31 cellular contexts compared by ENCODE assay signal in genomic region chr5:170078458-170078857, GRCh38. TPM values are rescaled to one million over a fixed set of nuclear protein-coding genes. Genes with fewer than 3 reads are reported as not detected.
"Had no signal": no experiment of that assay in that cellular context is flagged by ENCODE, and none has a peak within 500 bp of the region (broad histone marks: within the 10 kb centered on the region; RNA-seq: fewer than 3 reads in every experiment).

No MANE protein-coding gene starts in this region.

- H3K4me1 ChIP-seq: gastrocnemius medialis, heart left ventricle, left lung, psoas muscle, spleen, tibial nerve, upper lobe of right lung, uterus had no signal

- H3K27ac Mint-ChIP-seq: stimulated activated naive CD8-positive, alpha-beta T cell treated with anti-CD3 and anti-CD28 coated beads, Interleukin-15, Interleukin-2, amounts not matched to agents 100 ng/mL and 50 ng/mL, for 24 hours had no signal

- H3K36me3 ChIP-seq: gastrocnemius medialis, ovary, thoracic aorta, tibial nerve, uterus had no signal

- H3K27me3 ChIP-seq: gastrocnemius medialis, left lung, ovary, spleen, tibial nerve, upper lobe of right lung, uterus had no signal

- DNase-seq: dorsolateral prefrontal cortex; effector CD4-positive, alpha-beta T cell; foreskin fibroblast; gastrocnemius medialis; heart left ventricle; left cardiac atrium; left lung; mesendoderm; midbrain; naive thymus-derived CD4-positive, alpha-beta T cell; occipital lobe; ovary; posterior cingulate gyrus; psoas muscle; right cardiac atrium; spleen; stimulated activated CD4-positive, alpha-beta T cell treated with anti-CD3 and anti-CD28 coated beads, Interleukin-4, amount 100 ng/mL, for 4 hours; stimulated activated naive B cell treated with anti-CD40 and anti-IgM and Interleukin-4, amounts not matched to agents 10 μg/mL and 1 μg/mL and 100 μg/mL, for 72 hours; upper lobe of right lung; uterus had no signal

- H3K4me3 ChIP-seq: dorsolateral prefrontal cortex, gastrocnemius medialis, heart left ventricle, hepatocyte, left lung, ovary, psoas muscle, skin epidermis, spleen, thoracic aorta, tibial nerve, upper lobe of right lung, uterus had no signal

- H3K4me1 Mint-ChIP-seq: stimulated activated naive B cell treated with anti-CD40 and anti-IgM and Interleukin-4, amounts not matched to agents 10 μg/mL and 1 μg/mL and 100 μg/mL, for 72 hours had no signal

- H3K9me3 ChIP-seq: gastrocnemius medialis, heart left ventricle, left lung, ovary, psoas muscle, spleen, thoracic aorta, tibial nerve, upper lobe of right lung, uterus had no signal

- H3K9me3 Mint-ChIP-seq: naive thymus-derived CD4-positive, alpha-beta T cell; nephron; stimulated activated naive B cell treated with anti-CD40 and anti-IgM and Interleukin-4, amounts not matched to agents 10 μg/mL and 1 μg/mL and 100 μg/mL, for 72 hours; stimulated activated naive CD8-positive, alpha-beta T cell treated with anti-CD3 and anti-CD28 coated beads, Interleukin-15, Interleukin-2, amounts not matched to agents 100 ng/mL and 50 ng/mL, for 24 hours had no signal

- H3K4me3 Mint-ChIP-seq: naive thymus-derived CD4-positive, alpha-beta T cell; nephron; stimulated activated naive B cell treated with anti-CD40 and anti-IgM and Interleukin-4, amounts not matched to agents 10 μg/mL and 1 μg/mL and 100 μg/mL, for 72 hours; stimulated activated naive CD8-positive, alpha-beta T cell treated with anti-CD3 and anti-CD28 coated beads, Interleukin-15, Interleukin-2, amounts not matched to agents 100 ng/mL and 50 ng/mL, for 24 hours had no signal

- H3K27me3 Mint-ChIP-seq: naive thymus-derived CD4-positive, alpha-beta T cell; stimulated activated naive B cell treated with anti-CD40 and anti-IgM and Interleukin-4, amounts not matched to agents 10 μg/mL and 1 μg/mL and 100 μg/mL, for 72 hours; stimulated activated naive CD8-positive, alpha-beta T cell treated with anti-CD3 and anti-CD28 coated beads, Interleukin-15, Interleukin-2, amounts not matched to agents 100 ng/mL and 50 ng/mL, for 24 hours had no signal

- H3K27ac ChIP-seq: dorsolateral prefrontal cortex, epithelial cell of prostate, gastrocnemius medialis, heart left ventricle, hepatocyte, left lung, ovary, psoas muscle, skin epidermis, spleen, thoracic aorta, tibial nerve, upper lobe of right lung, uterus had no signal

- ATAC-seq: esophagus mucosa; gastrocnemius medialis; heart left ventricle; left cardiac atrium; left lung; naive thymus-derived CD4-positive, alpha-beta T cell; psoas muscle; right cardiac atrium; stimulated activated naive B cell treated with anti-CD40 and anti-IgM and Interleukin-4, amounts not matched to agents 10 μg/mL and 1 μg/mL and 100 μg/mL, for 72 hours; upper lobe of right lung had no signal

RNA-seq across cellular contexts. Expression of gene FOXI1, which starts 27.2 kb away (rescaled TPM):
- total RNA-seq: dorsolateral prefrontal cortex, gastrocnemius medialis, heart left ventricle, hepatocyte, kidney epithelial cell, left cardiac atrium, left lung, lung microvascular endothelial cell, occipital lobe, ovary, psoas muscle, renal cortical epithelial cell, right cardiac atrium, spleen, thoracic aorta, upper lobe of right lung, uterus had no signal
